27 cellular contexts compared by ENCODE assay signal in the genomic region with DNA sequence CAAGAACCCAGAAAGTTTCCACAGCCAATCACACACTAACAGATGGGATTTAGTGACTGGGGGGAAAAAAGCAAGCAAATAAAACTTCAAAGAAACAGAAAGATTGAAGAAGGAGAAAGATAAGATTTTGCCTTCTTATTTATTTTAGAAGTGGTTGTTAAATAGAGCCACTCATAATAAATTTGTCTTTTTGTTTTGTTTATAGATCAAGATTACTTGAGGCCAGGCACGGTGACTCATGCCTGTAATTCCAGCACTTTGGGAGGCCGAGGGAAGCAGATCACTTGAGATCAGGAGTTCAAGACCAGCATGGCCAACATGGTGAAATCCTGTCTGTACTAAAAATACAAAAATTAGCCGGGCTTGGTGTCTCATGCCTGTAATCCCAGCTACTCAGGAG.
DNase-seq lines count a peak whose midpoint lies in the region; ATAC-seq, FAIRE-seq and TF ChIP-seq lines count a peak whose summit lies in the region.
"Had no signal": no experiment of that assay in that cellular context is flagged by ENCODE, and none has a peak within 500 bp of the region (broad histone marks: within the 10 kb centered on the region; RNA-seq: fewer than 3 reads in every experiment).

No MANE protein-coding gene starts in this region.

- no peaks in the 10 kb centered on the region for H3K79me2 ChIP-seq in astrocyte (ENCODE audit: insufficient read depth, low read length)

- 37 to 50% methylated on average over 1 to 3 of the region's 3 CpGs for WGBS in transverse colon (ENCODE audit: low coverage in 1 of 2), 2 donors

- peak; percentile 43 for DNase-seq in AG09309 (ENCODE audit: low read depth)
- DNase-seq in HFFc6: peak; percentile 56
- peak; percentile 39 for DNase-seq in astrocyte (ENCODE audit: low read depth)
- DNase-seq in iris pigment epithelial cell (ENCODE audit: low read depth): peak; percentile 44
- DNase-seq in NCI-H2171 treated with DMSO at 0.1 percent for 48 hours (lab: John Stamatoyannopoulos, UW): no peak
- DNase-seq in transverse colon: no peak
- DNase-seq: activated CD4-positive, CD25-positive, alpha-beta regulatory T cell treated with anti-CD3 and anti-CD28 coated beads, Interleukin-2, amount 50 U/mL, for 72 hours; activated CD8-positive, alpha-beta memory T cell treated with anti-CD3 and anti-CD28 coated beads for 24 hours; activated T-cell treated with anti-CD3 and anti-CD28 coated beads, Interleukin-2, amount 50 U/mL, for 48 hours; effector memory CD8-positive, alpha-beta T cell; esophagus squamous epithelium; GOT3; heart right ventricle; NCI-H1417; NCI-H69; stimulated activated CD4-positive, alpha-beta T cell treated with anti-CD3 and anti-CD28 coated beads, Interleukin-12 subunit alpha, Interleukin-12 subunit beta, amount 100 ng/mL, for 4 hours; SW 1271 had no signal

- no peaks in the 10 kb centered on the region for H4K20me1 ChIP-seq in astrocyte (ENCODE audit: insufficient read depth, low read length)

- H3K36me3 ChIP-seq in astrocyte (ENCODE audit: insufficient read depth, low read length) (no peaks in the 10 kb centered on the region), transverse colon (no peaks in the 10 kb centered on the region)
- H3K36me3 ChIP-seq: esophagus squamous epithelium, heart right ventricle, neutrophil had no signal

- in situ Hi-C loops in transverse colon (cut with MboI; ENCODE audit: low pct_ligation_motif_present in 1 of 4, low pct_unique_long_range_greater_than_20kb in 1 of 4, low sequenced_read_pairs in 3 of 4): no loop called here

- no peak overlapping the region for H3K4me3 ChIP-seq in AG09309 (ENCODE audit: control insufficient read depth, low read depth, low read length)
- H3K4me3 ChIP-seq in astrocyte (ENCODE audit: insufficient read depth, low read depth, low read length): no peak overlapping the region
- no peak overlapping the region for H3K4me3 ChIP-seq in transverse colon
- H3K4me3 ChIP-seq: esophagus squamous epithelium, GM12878, heart right ventricle, lung had no signal

- no peak overlapping the region for H2AFZ ChIP-seq in astrocyte (ENCODE audit: low read depth, low read length)

- intact Hi-C loops in transverse colon (cut with DNase I; ENCODE audit: low total_unique reads): loop anchor here (10.0 kb wide), 1 partner anchor 132 kb away; no protein-coding TSS in a partner anchor

- H3K9me3 ChIP-seq in astrocyte (ENCODE audit: insufficient read depth, low read depth, low read length): no peaks in the 10 kb centered on the region
- no peaks in the 10 kb centered on the region for H3K9me3 ChIP-seq in transverse colon
- H3K9me3 ChIP-seq: esophagus squamous epithelium, heart right ventricle, neutrophil had no signal

- H3K9me3 Mint-ChIP-seq in HFFc6: no peaks in the 10 kb centered on the region
- H3K9me3 Mint-ChIP-seq in astrocyte (ENCODE audit: unreplicated experiment): no peaks in the 10 kb centered on the region
- H3K9me3 Mint-ChIP-seq: activated naive CD4-positive, alpha-beta T cell treated with anti-CD3 and anti-CD28 coated beads, Interleukin-2, amount 50 U/mL, for 24 hours; effector memory CD8-positive, alpha-beta T cell had no signal

- TF ChIP-seq EP300 in transverse colon (IDR thresholded peaks at IDR 0.05; ENCODE audit: low read depth): no peak

- H3K27ac Mint-ChIP-seq in HFFc6 (peak overlapping the region; percentile 21; the same call in 1 of the 2 replicates), astrocyte (ENCODE audit: unreplicated experiment) (no peak overlapping the region)
- H3K27ac Mint-ChIP-seq: activated naive CD4-positive, alpha-beta T cell treated with anti-CD3 and anti-CD28 coated beads, Interleukin-2, amount 50 U/mL, for 24 hours; effector memory CD8-positive, alpha-beta T cell had no signal

- no peak overlapping the region for H3K4me2 ChIP-seq in astrocyte (ENCODE audit: low read length)

- TF ChIP-seq POLR2A in transverse colon (IDR thresholded peaks at IDR 0.05): no peak

- H3K4me3 Mint-ChIP-seq in HFFc6: no peak overlapping the region; the same call in 1 of the 2 replicates
- H3K4me3 Mint-ChIP-seq in astrocyte (ENCODE audit: unreplicated experiment): no peak overlapping the region
- H3K4me3 Mint-ChIP-seq: activated naive CD4-positive, alpha-beta T cell treated with anti-CD3 and anti-CD28 coated beads, Interleukin-2, amount 50 U/mL, for 24 hours; brain; effector memory CD8-positive, alpha-beta T cell had no signal

- TF ChIP-seq CTCF in AG09309 (IDR thresholded peaks at IDR 0.05; ENCODE audit: control insufficient read depth, insufficient read depth, low read depth, low read length, missing control alignments) (no peak), HFFc6 (IDR thresholded peaks at IDR 0.05) (no peak), astrocyte (IDR thresholded peaks at IDR 0.05; ENCODE audit: insufficient read depth, low read depth, low read length) (no peak), transverse colon (IDR thresholded peaks at IDR 0.05) (no peak)

- H3K27me3 Mint-ChIP-seq in HFFc6 (ENCODE audit: insufficient read depth): no peaks in the 10 kb centered on the region; the same call in 1 of the 2 replicates
- no peaks in the 10 kb centered on the region for H3K27me3 Mint-ChIP-seq in astrocyte (ENCODE audit: low read depth, unreplicated experiment)

- H3K4me1 ChIP-seq in astrocyte (ENCODE audit: insufficient read depth, low read length) (no peaks in the 10 kb centered on the region), transverse colon (peaks cover 0 to 6% (median 2%) of the 10 kb centered on the region in 4 donors)
- H3K4me1 ChIP-seq: heart right ventricle had no signal

- H3K27ac ChIP-seq in astrocyte (ENCODE audit: low read depth, low read length) (no peak overlapping the region), transverse colon (no peak overlapping the region)
- H3K27ac ChIP-seq: esophagus squamous epithelium, heart right ventricle, neutrophil had no signal

- peaks cover 49% of the 10 kb centered on the region for H3K4me1 Mint-ChIP-seq in HFFc6 (ENCODE audit: low read depth)
- peaks cover 12% of the 10 kb centered on the region for H3K4me1 Mint-ChIP-seq in astrocyte (ENCODE audit: low read depth, unreplicated experiment)
- H3K4me1 Mint-ChIP-seq: activated naive CD4-positive, alpha-beta T cell treated with anti-CD3 and anti-CD28 coated beads, Interleukin-2, amount 50 U/mL, for 24 hours had no signal

- FAIRE-seq in astrocyte (lab: Jason Lieb, UNC): no peak
- FAIRE-seq: A204.1, colon, GM12878, GM19239 had no signal

- H3K36me3 Mint-ChIP-seq in HFFc6 (ENCODE audit: low read depth): no peaks in the 10 kb centered on the region
- no peaks in the 10 kb centered on the region for H3K36me3 Mint-ChIP-seq in astrocyte (ENCODE audit: low read depth, unreplicated experiment)
- H3K36me3 Mint-ChIP-seq: activated naive CD4-positive, alpha-beta T cell treated with anti-CD3 and anti-CD28 coated beads, Interleukin-2, amount 50 U/mL, for 24 hours; brain had no signal

- no peaks in the 10 kb centered on the region for H3K27me3 ChIP-seq in astrocyte (ENCODE audit: insufficient read depth, low read length)
- no peaks in the 10 kb centered on the region for H3K27me3 ChIP-seq in transverse colon
- H3K27me3 ChIP-seq: esophagus squamous epithelium, heart right ventricle, neutrophil had no signal

- H3K9ac ChIP-seq in astrocyte (ENCODE audit: low read length): no peak overlapping the region

- ATAC-seq in GM19351 (IDR thresholded peaks at IDR 0.05; ENCODE audit: unreplicated experiment) (no peak), HG03139 (IDR thresholded peaks at IDR 0.05; ENCODE audit: unreplicated experiment) (no peak)
- ATAC-seq: effector memory CD8-positive, alpha-beta T cell; GM12878; heart right ventricle had no signal

Comparison
In these comparisons a context has a peak if more than half of its experiments do, and no peak if none do; other contexts are left out.
1. DNase-seq: peak in AG09309 (single experiment), HFFc6 (single experiment), astrocyte (single experiment) and iris pigment epithelial cell (single experiment); none in NCI-H2171 treated with DMSO at 0.1 percent for 48 hours (single experiment) and transverse colon (single experiment).